7 cellular contexts compared by ENCODE assay signal in genomic region chr1:184051138-184051484, GRCh38. TPM values are rescaled to one million over a fixed set of nuclear protein-coding genes. Genes with fewer than 3 reads are reported as not detected.
DNase-seq lines count a peak whose midpoint lies in the region; ATAC-seq and TF ChIP-seq lines count a peak whose summit lies in the region.

No MANE protein-coding gene starts in this region.

- no peak for TF ChIP-seq CTCF in RWPE1 (conservative IDR thresholded peaks at IDR 0.05; ENCODE audit: low read depth)
- TF ChIP-seq CTCF in osteoblast (IDR thresholded peaks at IDR 0.05; ENCODE audit: extremely low read depth, low read depth, low read length): no peak

- H3K4me3 ChIP-seq in H7 (ENCODE audit: insufficient read depth, low read depth, low read length) (peak overlapping the region; percentile 86), osteoblast (ENCODE audit: insufficient read depth, low read length) (peak overlapping the region; percentile 92)

- peak overlapping the region; percentile 92 for H2AFZ ChIP-seq in osteoblast (ENCODE audit: low read length)

- H4K20me1 ChIP-seq in osteoblast (ENCODE audit: insufficient read depth, low read length): no peaks in the 10 kb centered on the region

- no peaks in the 10 kb centered on the region for H3K27me3 ChIP-seq in H7 (ENCODE audit: control insufficient read depth, insufficient read depth, low read length)
- H3K27me3 ChIP-seq in osteoblast (ENCODE audit: insufficient read depth, low read length): peaks cover 4% of the 10 kb centered on the region

- no peaks in the 10 kb centered on the region for H3K9me3 ChIP-seq in osteoblast (ENCODE audit: low read depth, low read length)

- CTCF ChIA-PET in RWPE1 (lab: Yijun Ruan, JAX): interaction anchor here (0.9 kb wide), 1 partner anchor 418 kb away, joined by 3 read pairs; no protein-coding TSS in a partner anchor

- H3K27ac ChIP-seq in RWPE1: peak overlapping the region; percentile 84
- peak overlapping the region; percentile 84 for H3K27ac ChIP-seq in osteoblast (ENCODE audit: low read depth, low read length)

- peaks cover 36% of the 10 kb centered on the region for H3K79me2 ChIP-seq in osteoblast (ENCODE audit: insufficient read depth, low read length)

- H3K36me3 ChIP-seq in H7 (replicated peaks; ENCODE audit: control insufficient read depth, insufficient read depth, low read length) (peaks cover 3% of the 10 kb centered on the region), osteoblast (ENCODE audit: insufficient read depth, low read length) (no peaks in the 10 kb centered on the region)

- DNase-seq in H7 (no peak), RWPE1 (ENCODE audit: low spot score) (peak; percentile 10), osteoblast (ENCODE audit: insufficient read length, low spot score, missing footprints) (peak; percentile 69), GM19238 (ENCODE audit: insufficient read length, low spot score) (no peak), H4 (ENCODE audit: low spot score) (no peak)

- peak; percentile 38 for ATAC-seq in esophagus mucosa
- ATAC-seq in HG03520 (IDR thresholded peaks at IDR 0.05; ENCODE audit: unreplicated experiment): no peak

- POLR2A ChIA-PET in RWPE1 (lab: Yijun Ruan, JAX; ENCODE audit: low non-redundant PET): no interaction called here

- H3K4me2 ChIP-seq in osteoblast (ENCODE audit: insufficient read depth, low read length): peak overlapping the region; percentile 88

- H3K4me1 ChIP-seq in osteoblast (ENCODE audit: insufficient read depth, low read length): peaks cover 22% of the 10 kb centered on the region

RNA-seq across cellular contexts. Expression of gene TSEN15, which starts 0.4 kb away (rescaled TPM):
- 36.0 and 38.5 TPM in 2 replicates for total RNA-seq in H7 (2014; rRNA removed; shearing (Covaris generic))
- total RNA-seq in esophagus mucosa: 19.1 TPM
- total RNA-seq in osteoblast: 51.8 and 57.2 TPM in 2 replicates
- total RNA-seq in H4 (2014; rRNA removed; shearing (Covaris generic)): 80.7 and 88.1 TPM in 2 replicates

RNA-seq across cellular contexts. Expression of gene COLGALT2, which starts 13.6 kb away (rescaled TPM):
- total RNA-seq in H7 (2014; rRNA removed; shearing (Covaris generic)): 0.37 and 0.76 TPM in 2 replicates
- 0.16 TPM for total RNA-seq in esophagus mucosa
- 1.1 and 1.2 TPM in 2 replicates for total RNA-seq in osteoblast
- 0.64 and 1.9 TPM in 2 replicates for total RNA-seq in H4 (2014; rRNA removed; shearing (Covaris generic))

Comparison
In these comparisons a context has a peak if more than half of its experiments do, and no peak if none do; other contexts are left out.
1. DNase-seq: peak in RWPE1 (single experiment) and osteoblast (single experiment); none in H7 (single experiment), GM19238 (single experiment) and H4 (single experiment).